Comparison of ENCODE assay signal across 20 cellular contexts in the genomic region with DNA sequence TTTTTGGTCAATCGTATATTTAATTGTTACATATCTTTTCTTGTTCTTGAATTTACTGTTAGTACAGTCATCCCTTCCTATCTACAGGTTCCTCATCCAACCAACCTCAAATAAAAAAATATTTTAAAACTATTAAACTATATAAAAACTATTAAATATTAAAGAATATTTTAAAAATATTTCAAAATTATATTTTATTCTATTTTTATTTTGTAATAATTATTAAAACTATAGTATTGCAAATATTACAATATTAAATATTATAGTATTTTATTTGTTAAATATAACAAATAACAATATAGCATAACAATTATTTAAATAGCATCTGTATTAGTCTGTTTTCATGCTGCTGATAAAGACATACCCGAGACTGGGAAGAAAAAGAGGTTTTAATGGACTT.
"Had no signal": no experiment of that assay in that cellular context is flagged by ENCODE, and none has a peak within 500 bp of the region (broad histone marks: within the 10 kb centered on the region; RNA-seq: fewer than 3 reads in every experiment).

No MANE protein-coding gene starts in this region.

- DNase-seq: IMR-90, Karpas-422, KG1, MG63, NCI-H1092 treated with DMSO at 0.1 percent for 48 hours, NCI-H1436, NCI-H187, NCI-H2029, NCI-H2081 treated with DMSO at 0.1 percent for 48 hours, NCI-H2171, NCI-H226, NCI-H446, NCI-H510A, NCI-H524 treated with DMSO at 0.1 percent for 48 hours, NCI-H69, NCI-H774, SHP77, SK-N-SH had no signal

- FAIRE-seq: HepG2 had no signal

- H3K36me3 ChIP-seq: MG63 had no signal

- H3K27ac ChIP-seq: RWPE1 had no signal

- H3K9me3 ChIP-seq: MG63, SK-N-SH had no signal

- H3K27me3 ChIP-seq: MG63 had no signal

- ATAC-seq: HepG2 had no signal

- H3K4me3 ChIP-seq: MG63 had no signal

- H3K9ac ChIP-seq: SK-N-SH had no signal
